Comparison of ENCODE assay signal across 21 cellular contexts in genomic region chr5:176420972-176421544, GRCh38. TPM values are rescaled to one million over a fixed set of nuclear protein-coding genes. Genes with fewer than 3 reads are reported as not detected.
DNase-seq lines count a peak whose midpoint lies in the region; ATAC-seq, FAIRE-seq and TF ChIP-seq lines count a peak whose summit lies in the region.
"Had no signal": no experiment of that assay in that cellular context is flagged by ENCODE, and none has a peak within 500 bp of the region (broad histone marks: within the 10 kb centered on the region; RNA-seq: fewer than 3 reads in every experiment).

No MANE protein-coding gene starts in this region.

- DNase-seq in OCI-M1 (lab: John Stamatoyannopoulos, UW) (peak; percentile 18), K562 (ENCODE audit: extremely low read depth in 1 of 4, low spot score in 3 of 4) (peak in 1 of 4 experiments; percentile 56), mesendoderm (peak; percentile 59), NCI-H1417 (lab: John Stamatoyannopoulos, UW) (no peak)
- DNase-seq in stimulated activated naive CD4-positive, alpha-beta T cell treated with Interleukin-2 at 50 U/mL for 16 hours (lab: John Stamatoyannopoulos, UW): no peak
- DNase-seq: ACHN; BE2C; C1 segment of cervical spinal cord; CD4-positive, CD25-positive, alpha-beta regulatory T cell; CD8-positive, alpha-beta memory T cell; COR-L47; DMS 273 treated with DMSO at 0.1 percent for 48 hours; DMS53; DND-41; EL; GOT3; H7 had no signal

- intact Hi-C loops in K562 (cut with micrococcal nuclease): no loop called here

- H3K4me3 ChIP-seq in K562 (no peak overlapping the region), mesendoderm (ENCODE audit: low read length) (no peak overlapping the region)
- H3K4me3 ChIP-seq: GM12878 had no signal

- H2BK15ac ChIP-seq in mesendoderm (replicated peaks; ENCODE audit: low read depth): no peak overlapping the region

- no peak for TF ChIP-seq POLR2A in K562 (conservative IDR thresholded peaks at IDR 0.05)

- H3K4me1 ChIP-seq in K562 (replicated peaks in 1 of 2; ENCODE audit: control insufficient read depth in 2 of 2, insufficient read depth in 2 of 2, low read length in 2 of 2) (peaks cover 5 to 11% of the 10 kb centered on the region in 2 experiments; a peak in 4 of 5 replicates), mesendoderm (ENCODE audit: control insufficient read depth, low read depth, low read length) (no peaks in the 10 kb centered on the region)
- H3K4me1 ChIP-seq: BE2C had no signal

- H3K4me2 ChIP-seq in K562 (ENCODE audit: insufficient read depth, low read length) (no peak overlapping the region), mesendoderm (ENCODE audit: low read length) (no peak overlapping the region)

- no peak overlapping the region for H3K18ac ChIP-seq in mesendoderm (ENCODE audit: low read length)

- no peak for TF ChIP-seq RAD21 in K562 (CRISPR knock-in tag; conservative IDR thresholded peaks at IDR 0.05 in 1 of 2, IDR thresholded peaks at IDR 0.05 in 1 of 2)

- H2AK5ac ChIP-seq in mesendoderm (ENCODE audit: low read length): no peak overlapping the region

- H3K27ac ChIP-seq in K562 (ENCODE audit: extremely low read depth, low read depth, low read length) (no peak overlapping the region), mesendoderm (ENCODE audit: low read depth, low read length) (peak overlapping the region; percentile 60)

- no peaks in the 10 kb centered on the region for H4K20me1 ChIP-seq in K562 (replicated peaks; ENCODE audit: control insufficient read depth, insufficient read depth, low read length)

- peaks cover 6% of the 10 kb centered on the region for H3K9me3 ChIP-seq in K562 (replicated peaks; ENCODE audit: control insufficient read depth, insufficient read depth, low read depth, low read length)
- H3K9me3 ChIP-seq: BE2C had no signal

- no peak overlapping the region for H4K8ac ChIP-seq in mesendoderm (ENCODE audit: low read depth, low read length)

- H3K9me1 ChIP-seq in K562 (ENCODE audit: control insufficient read depth, insufficient read depth, low read length): no peaks in the 10 kb centered on the region

- H3K36me3 ChIP-seq in K562 (ENCODE audit: control insufficient read depth, insufficient read depth, low read length) (no peaks in the 10 kb centered on the region), mesendoderm (ENCODE audit: control insufficient read depth, insufficient read depth, low read length) (no peaks in the 10 kb centered on the region)
- H3K36me3 ChIP-seq: BE2C had no signal

- peak; percentile 62 for TF ChIP-seq EP300 in K562 (IDR thresholded peaks at IDR 0.05; ENCODE audit: low read length)

- no peaks in the 10 kb centered on the region for H3K79me1 ChIP-seq in mesendoderm (ENCODE audit: low read length)

- no peak for ATAC-seq in K562
- ATAC-seq: GM12878, HCT116 had no signal

- H3K9ac ChIP-seq in K562 (ENCODE audit: insufficient read depth in 1 of 2, low read depth in 2 of 2, low read length in 2 of 2) (no peak overlapping the region), mesendoderm (ENCODE audit: low read length) (no peak overlapping the region)

- no peak for TF ChIP-seq CTCF in K562 (IDR thresholded peaks at IDR 0.05 in 2 of 3, conservative IDR thresholded peaks at IDR 0.05 in 1 of 3; ENCODE audit: insufficient read depth in 2 of 3, low read depth in 1 of 3, low read length in 3 of 3)

- H3K79me2 ChIP-seq in K562 (ENCODE audit: control insufficient read depth, insufficient read depth, low read length) (peaks cover 2% of the 10 kb centered on the region), mesendoderm (ENCODE audit: control insufficient read depth, insufficient read depth, low read length) (no peaks in the 10 kb centered on the region)

- in situ Hi-C loops in K562 (cut with MboI): no loop called here

- H2BK120ac ChIP-seq in mesendoderm (ENCODE audit: low read depth, low read length): no peak overlapping the region

- no peak overlapping the region for H4K5ac ChIP-seq in mesendoderm (ENCODE audit: low read length)

- FAIRE-seq in K562 (lab: Jason Lieb, UNC): no peak
- FAIRE-seq: A204.1, GM12878 had no signal

- no peak overlapping the region for H3K56ac ChIP-seq in mesendoderm (ENCODE audit: low read length)

- no TSS peak for BruUV-seq in K562 (replicated peaks; lab: Mats Ljungman, UMichigan)

- H3K27me3 ChIP-seq in K562 (ENCODE audit: control insufficient read depth in 2 of 2, insufficient read depth in 2 of 2, low read length in 2 of 2) (no peaks in the 10 kb centered on the region), mesendoderm (ENCODE audit: insufficient read depth, low read length, poor library complexity) (no peaks in the 10 kb centered on the region)
- H3K27me3 ChIP-seq: BE2C had no signal

- H3K23ac ChIP-seq in mesendoderm (ENCODE audit: low read length): no peak overlapping the region

- no peak overlapping the region for H2AFZ ChIP-seq in K562 (ENCODE audit: low read depth, low read length)

- POLR2A ChIA-PET in K562 (lab: Yijun Ruan, JAX): interaction anchor here (0.9 to 1.0 kb wide), 2 partner anchors 9 to 149 kb away, joined by 3 read pairs; no protein-coding TSS in a partner anchor

- no peak overlapping the region for H2BK5ac ChIP-seq in mesendoderm (ENCODE audit: low read length)

- CTCF ChIA-PET in K562 (lab: Yijun Ruan, JAX; ENCODE audit: low intra/inter-chr PET ratio): no interaction called here

- no peak overlapping the region for H3K4ac ChIP-seq in mesendoderm (ENCODE audit: low read depth, low read length)

- 0% methylated on average over 2 of the region's 2 CpGs for WGBS in K562 (ENCODE audit: insufficient coverage, low coverage, missing lambda C conversion rate)
- no CpG with 5 or more reads among the region's 2 CpGs for WGBS in mesendoderm (ENCODE audit: extremely low coverage, insufficient coverage, low lambda C conversion rate)

RNA-seq across cellular contexts. Expression of gene CLTB, which starts 4.7 kb away (rescaled TPM):
- total RNA-seq in K562 (2011; cell fraction: chromatin; rRNA removed; ENCODE audit: low replicate concordance): 8.7 and 27.7 TPM in 2 replicates
- 17.0 and 19.1 TPM in 2 replicates for total RNA-seq in K562 (2011; cell fraction: nucleolus; rRNA removed)
- 18.7 and 31.4 TPM in 2 replicates for total RNA-seq in K562 (2011; cell fraction: nucleoplasm; rRNA removed)
- total RNA-seq in K562 (2014; rRNA removed): 111 and 117 TPM in 2 replicates
- total RNA-seq in K562 (2014; rRNA removed; fragmentation: Illumina TruSeq; extraction: Trizol): 15.2 and 17.4 TPM in 2 replicates
- 39.0 and 39.7 TPM in 2 replicates for total RNA-seq in K562 (2015; rRNA removed; fragmentation: Illumina TruSeq; extraction: Trizol)
- total RNA-seq in K562 (2021): 54.7 and 69.0 TPM in 2 replicates
- 33.1 and 41.1 TPM in 2 replicates for polyA plus RNA-seq in K562 (2011; rRNA removed)
- 47.3 and 113 TPM in 2 replicates for polyA plus RNA-seq in K562 (2011; cell fraction: cytosol; rRNA removed)
- polyA plus RNA-seq in K562 (2011; cell fraction: nucleus; rRNA removed): 28.1 and 43.0 TPM in 2 replicates
- polyA plus RNA-seq in K562 (2012): 55.6 and 65.9 TPM in 2 replicates
- polyA plus RNA-seq in K562 (2014; fragmentation: Illumina TruSeq; extraction: Trizol): 31.4 and 55.9 TPM in 2 replicates
- polyA plus RNA-seq in K562 (2014; fragmentation: Nextera tagmentation; extraction: Ambion mirVana): 1 to 10 TPM; 1.8 to 3.5 TPM
- polyA plus RNA-seq in K562 (2014; rRNA removed): 84.2 and 84.6 TPM in 2 replicates
- polyA minus RNA-seq in K562 (2011; rRNA and poly(A)+ RNA removed): 17.0 and 24.2 TPM in 2 replicates
- 25.4 and 28.5 TPM in 2 replicates for polyA minus RNA-seq in K562 (2011; cell fraction: cytosol; rRNA and poly(A)+ RNA removed)
- polyA minus RNA-seq in K562 (2011; cell fraction: nucleus; rRNA and poly(A)+ RNA removed): 7.8 and 8.3 TPM in 2 replicates
- polyA plus RNA-seq in mesendoderm (2013, experiment 1 of 2): 33.8 TPM
- 34.2 TPM for polyA plus RNA-seq in mesendoderm (2013, experiment 2 of 2)

RNA-seq across cellular contexts. Expression of gene FAF2, which starts 27.1 kb away (rescaled TPM):
- 48.2 and 98.0 TPM in 2 replicates for total RNA-seq in K562 (2011; cell fraction: chromatin; rRNA removed; ENCODE audit: low replicate concordance)
- 45.0 and 52.5 TPM in 2 replicates for total RNA-seq in K562 (2011; cell fraction: nucleolus; rRNA removed)
- 70.0 and 90.6 TPM in 2 replicates for total RNA-seq in K562 (2011; cell fraction: nucleoplasm; rRNA removed)
- total RNA-seq in K562 (2014; rRNA removed): 25.6 and 29.0 TPM in 2 replicates
- 37.8 and 41.6 TPM in 2 replicates for total RNA-seq in K562 (2014; rRNA removed; fragmentation: Illumina TruSeq; extraction: Trizol)
- 35.4 and 36.1 TPM in 2 replicates for total RNA-seq in K562 (2015; rRNA removed; fragmentation: Illumina TruSeq; extraction: Trizol)
- 33.7 and 37.7 TPM in 2 replicates for total RNA-seq in K562 (2021)
- polyA plus RNA-seq in K562 (2011; rRNA removed): 38.6 and 44.6 TPM in 2 replicates
- 22.1 and 28.9 TPM in 2 replicates for polyA plus RNA-seq in K562 (2011; cell fraction: cytosol; rRNA removed)
- polyA plus RNA-seq in K562 (2011; cell fraction: nucleus; rRNA removed): 33.7 and 37.6 TPM in 2 replicates
- polyA plus RNA-seq in K562 (2012): 23.2 and 26.6 TPM in 2 replicates
- polyA plus RNA-seq in K562 (2014; fragmentation: Illumina TruSeq; extraction: Trizol): 41.9 and 43.4 TPM in 2 replicates
- 10 to 100 TPM; 25.2 to 32.8 TPM for polyA plus RNA-seq in K562 (2014; fragmentation: Nextera tagmentation; extraction: Ambion mirVana)
- polyA plus RNA-seq in K562 (2014; rRNA removed): 25.0 and 30.3 TPM in 2 replicates
- polyA minus RNA-seq in K562 (2011; rRNA and poly(A)+ RNA removed): 63.2 and 66.8 TPM in 2 replicates
- 22.9 and 31.1 TPM in 2 replicates for polyA minus RNA-seq in K562 (2011; cell fraction: cytosol; rRNA and poly(A)+ RNA removed)
- polyA minus RNA-seq in K562 (2011; cell fraction: nucleus; rRNA and poly(A)+ RNA removed): 12.4 and 23.8 TPM in 2 replicates
- 36.5 TPM for polyA plus RNA-seq in mesendoderm (2013, experiment 1 of 2)
- 36.1 TPM for polyA plus RNA-seq in mesendoderm (2013, experiment 2 of 2)

RNA-seq across cellular contexts. Expression of gene HIGD2A, which starts 32.5 kb away (rescaled TPM):
- total RNA-seq in K562 (2011; cell fraction: chromatin; rRNA removed; ENCODE audit: low replicate concordance): 8.9 and 23.0 TPM in 2 replicates
- 31.7 and 39.2 TPM in 2 replicates for total RNA-seq in K562 (2011; cell fraction: nucleolus; rRNA removed)
- total RNA-seq in K562 (2011; cell fraction: nucleoplasm; rRNA removed): 38.3 and 59.1 TPM in 2 replicates
- total RNA-seq in K562 (2014; rRNA removed): 193 and 230 TPM in 2 replicates
- 86.1 and 94.7 TPM in 2 replicates for total RNA-seq in K562 (2014; rRNA removed; fragmentation: Illumina TruSeq; extraction: Trizol)
- total RNA-seq in K562 (2015; rRNA removed; fragmentation: Illumina TruSeq; extraction: Trizol): 161 and 163 TPM in 2 replicates
- 150 and 154 TPM in 2 replicates for total RNA-seq in K562 (2021)
- polyA plus RNA-seq in K562 (2011; rRNA removed): 121 and 166 TPM in 2 replicates
- 306 and 470 TPM in 2 replicates for polyA plus RNA-seq in K562 (2011; cell fraction: cytosol; rRNA removed)
- 70.5 and 75.2 TPM in 2 replicates for polyA plus RNA-seq in K562 (2011; cell fraction: nucleus; rRNA removed)
- 187 and 315 TPM in 2 replicates for polyA plus RNA-seq in K562 (2012)
- polyA plus RNA-seq in K562 (2014; fragmentation: Illumina TruSeq; extraction: Trizol): 144 and 249 TPM in 2 replicates
- 100 to 1,000 TPM; 232 to 235 TPM for polyA plus RNA-seq in K562 (2014; fragmentation: Nextera tagmentation; extraction: Ambion mirVana)
- 264 and 272 TPM in 2 replicates for polyA plus RNA-seq in K562 (2014; rRNA removed)
- 38.5 and 45.4 TPM in 2 replicates for polyA minus RNA-seq in K562 (2011; rRNA and poly(A)+ RNA removed)
- polyA minus RNA-seq in K562 (2011; cell fraction: cytosol; rRNA and poly(A)+ RNA removed): 64.4 and 107 TPM in 2 replicates
- 21.5 and 40.7 TPM in 2 replicates for polyA minus RNA-seq in K562 (2011; cell fraction: nucleus; rRNA and poly(A)+ RNA removed)
- 170 TPM for polyA plus RNA-seq in mesendoderm (2013, experiment 1 of 2)
- 166 TPM for polyA plus RNA-seq in mesendoderm (2013, experiment 2 of 2)

RNA-seq across cellular contexts. Expression of gene NOP16, which starts 32.7 kb away (rescaled TPM):
- 76.0 and 149 TPM in 2 replicates for total RNA-seq in K562 (2011; cell fraction: chromatin; rRNA removed; ENCODE audit: low replicate concordance)
- total RNA-seq in K562 (2011; cell fraction: nucleolus; rRNA removed): 135 and 143 TPM in 2 replicates
- total RNA-seq in K562 (2011; cell fraction: nucleoplasm; rRNA removed): 111 and 128 TPM in 2 replicates
- total RNA-seq in K562 (2014; rRNA removed) (92.5 and 116 TPM in 2 replicates), K562 (2014; rRNA removed; fragmentation: Illumina TruSeq; extraction: Trizol) (80.3 and 98.2 TPM in 2 replicates), K562 (2015; rRNA removed; fragmentation: Illumina TruSeq; extraction: Trizol) (143 and 148 TPM in 2 replicates), K562 (2021) (116 and 120 TPM in 2 replicates)
- polyA plus RNA-seq in K562 (2011; rRNA removed) (121 and 136 TPM in 2 replicates), K562 (2014; fragmentation: Illumina TruSeq; extraction: Trizol) (161 and 166 TPM in 2 replicates), K562 (2014; fragmentation: Nextera tagmentation; extraction: Ambion mirVana) (100 to 1,000 TPM; 183 to 342 TPM), K562 (2014; rRNA removed) (174 and 221 TPM in 2 replicates)
- polyA plus RNA-seq in K562 (2011; cell fraction: cytosol; rRNA removed): 104 and 115 TPM in 2 replicates
- polyA plus RNA-seq in K562 (2011; cell fraction: nucleus; rRNA removed): 133 and 168 TPM in 2 replicates
- polyA plus RNA-seq in K562 (2012): 49.6 and 125 TPM in 2 replicates
- 60.7 and 71.9 TPM in 2 replicates for polyA minus RNA-seq in K562 (2011; rRNA and poly(A)+ RNA removed)
- 42.1 and 58.9 TPM in 2 replicates for polyA minus RNA-seq in K562 (2011; cell fraction: cytosol; rRNA and poly(A)+ RNA removed)
- polyA minus RNA-seq in K562 (2011; cell fraction: nucleus; rRNA and poly(A)+ RNA removed): 83.7 and 100 TPM in 2 replicates
- 98.4 TPM for polyA plus RNA-seq in mesendoderm (2013, experiment 1 of 2)
- 97.6 TPM for polyA plus RNA-seq in mesendoderm (2013, experiment 2 of 2)

RNA-seq across cellular contexts. Expression of gene ARL10, which starts 55.8 kb away (rescaled TPM):
- total RNA-seq in K562 (2011; cell fraction: chromatin; rRNA removed; ENCODE audit: low replicate concordance): 0.05 and 0.53 TPM in 2 replicates
- not detected in 2 replicates for total RNA-seq in K562 (2011; cell fraction: nucleolus; rRNA removed)
- 0.07 and 0.08 TPM in 2 replicates for total RNA-seq in K562 (2011; cell fraction: nucleoplasm; rRNA removed)
- total RNA-seq in K562 (2014; rRNA removed): 2.0 TPM in 1 of 2 replicates, not detected in the other
- 0.40 TPM in 1 of 2 replicates, not detected in the other for total RNA-seq in K562 (2014; rRNA removed; fragmentation: Illumina TruSeq; extraction: Trizol)
- total RNA-seq in K562 (2015; rRNA removed; fragmentation: Illumina TruSeq; extraction: Trizol): 0.40 and 0.45 TPM in 2 replicates
- 0.38 and 1.2 TPM in 2 replicates for total RNA-seq in K562 (2021)
- polyA plus RNA-seq in K562 (2011; rRNA removed): 0.01 and 0.11 TPM in 2 replicates
- under 0.01 TPM in 1 of 2 replicates, not detected in the other for polyA plus RNA-seq in K562 (2011; cell fraction: cytosol; rRNA removed)
- 0.03 and 0.46 TPM in 2 replicates for polyA plus RNA-seq in K562 (2011; cell fraction: nucleus; rRNA removed)
- 0.03 and 0.34 TPM in 2 replicates for polyA plus RNA-seq in K562 (2012)
- polyA plus RNA-seq in K562 (2014; fragmentation: Illumina TruSeq; extraction: Trizol): 0.69 TPM in 1 of 2 replicates, not detected in the other
- polyA plus RNA-seq in K562 (2014; fragmentation: Nextera tagmentation; extraction: Ambion mirVana): under 1 TPM; under 0.01 to 0.31 TPM
- not detected in 2 replicates for polyA plus RNA-seq in K562 (2014; rRNA removed)
- 0.35 TPM in 1 of 2 replicates, not detected in the other for polyA minus RNA-seq in K562 (2011; rRNA and poly(A)+ RNA removed)
- not detected in 2 replicates for polyA minus RNA-seq in K562 (2011; cell fraction: cytosol; rRNA and poly(A)+ RNA removed)
- not detected in 2 replicates for polyA minus RNA-seq in K562 (2011; cell fraction: nucleus; rRNA and poly(A)+ RNA removed)
- 1.9 TPM for polyA plus RNA-seq in mesendoderm (2013, experiment 1 of 2)
- 2.3 TPM for polyA plus RNA-seq in mesendoderm (2013, experiment 2 of 2)
- total RNA-seq: HT-29 had no signal

Comparison
In these comparisons a context has a peak if more than half of its experiments do, and no peak if none do; other contexts are left out.
1. DNase-seq: peak in OCI-M1 (single experiment) and mesendoderm (single experiment); none in stimulated activated naive CD4-positive, alpha-beta T cell treated with Interleukin-2 at 50 U/mL for 16 hours (single experiment) and NCI-H1417 (0 of 3).